Comparison of ENCODE assay signal across 8 cellular contexts in genomic region chr4:139452000-139452399, GRCh38. TPM values are rescaled to one million over a fixed set of nuclear protein-coding genes. Genes with fewer than 3 reads are reported as not detected.
DNase-seq lines count a peak whose midpoint lies in the region; ATAC-seq and TF ChIP-seq lines count a peak whose summit lies in the region.

No MANE protein-coding gene starts in this region.

- no TSS peak for BruUV-seq in A673 (replicated peaks; lab: Mats Ljungman, UMichigan)

- CTCF ChIA-PET in A673 (lab: Charles Lee) = no interaction called here

- H3K4me3 ChIP-seq in A673 (ENCODE audit: low read depth, low read length, poor library complexity, severe bottlenecking) = peak overlapping the region; percentile 80
- no peak overlapping the region for H3K4me3 ChIP-seq in HL-60 (replicated peaks; ENCODE audit: insufficient read depth, low read length)
- H3K4me3 ChIP-seq in left lung = peak overlapping the region in 1 of 2 donors; percentile 87

- no peaks in the 10 kb centered on the region for H3K27me3 Mint-ChIP-seq in activated naive CD8-positive, alpha-beta T cell treated with anti-CD3 and anti-CD28 coated beads, Interleukin-2, amount 50 U/mL, for 24 hours

- POLR2A ChIA-PET in A673 (lab: Charles Lee; ENCODE audit: low non-redundant PET) = no interaction called here

- H3K36me3 ChIP-seq in A673 (ENCODE audit: insufficient read depth, low read length, poor library complexity, severe bottlenecking) (no peaks in the 10 kb centered on the region), left lung (no peaks in the 10 kb centered on the region)

- H3K9me3 Mint-ChIP-seq in activated naive CD8-positive, alpha-beta T cell treated with anti-CD3 and anti-CD28 coated beads, Interleukin-2, amount 50 U/mL, for 24 hours = no peaks in the 10 kb centered on the region

- DNase-seq in A673 (ENCODE audit: low spot score) = no peak
- DNase-seq in HL-60 (ENCODE audit: low read depth in 1 of 2, low spot score in 1 of 2) = no peak
- DNase-seq in activated naive CD8-positive, alpha-beta T cell treated with anti-CD3 and anti-CD28 coated beads, Interleukin-2, amount 50 U/mL, for 24 hours = no peak
- DNase-seq in left lung = no peak
- DNase-seq in cortex of kidney (lab: John Stamatoyannopoulos, UW) = no peak
- DNase-seq in GDM1 (lab: John Stamatoyannopoulos, UW) = no peak
- DNase-seq in NAMALWA (ENCODE audit: low spot score) = no peak

- H3K4me1 ChIP-seq in A673 (ENCODE audit: insufficient read depth, low read length, poor library complexity, severe bottlenecking) (peaks cover 13% of the 10 kb centered on the region), left lung (peaks cover 20 to 34% of the 10 kb centered on the region in 2 donors)

- no peak for TF ChIP-seq CTCF in A673 (conservative IDR thresholded peaks at IDR 0.05; ENCODE audit: low read depth, low read length)
- no peak for TF ChIP-seq CTCF in HL-60 (IDR thresholded peaks at IDR 0.05; ENCODE audit: insufficient read depth, low read length)
- no peak for TF ChIP-seq CTCF in left lung (IDR thresholded peaks at IDR 0.05)

- no peaks in the 10 kb centered on the region for H3K27me3 ChIP-seq in A673 (replicated peaks; ENCODE audit: insufficient read depth, low read depth, low read length, poor library complexity)
- no peaks in the 10 kb centered on the region for H3K27me3 ChIP-seq in HL-60 (ENCODE audit: insufficient read depth, poor library complexity, severe bottlenecking)
- no peaks in the 10 kb centered on the region for H3K27me3 ChIP-seq in left lung

- H3K27ac ChIP-seq in A673 (ENCODE audit: low read depth, low read length, poor library complexity, severe bottlenecking) = peak overlapping the region; percentile 93
- peak overlapping the region; percentile 90 for H3K27ac ChIP-seq in HL-60 (replicated peaks)
- peak overlapping the region; percentile 96 to 97 for H3K27ac ChIP-seq in left lung

- no peak for ATAC-seq in activated naive CD8-positive, alpha-beta T cell treated with anti-CD3 and anti-CD28 coated beads, Interleukin-2, amount 50 U/mL, for 24 hours
- ATAC-seq in left lung (no peak), HG03135 (IDR thresholded peaks at IDR 0.05; ENCODE audit: unreplicated experiment) (no peak)

- H3K9me3 ChIP-seq in A673 (ENCODE audit: low read depth, low read length, poor library complexity, severe bottlenecking) = no peaks in the 10 kb centered on the region
- no peaks in the 10 kb centered on the region for H3K9me3 ChIP-seq in left lung

- intact Hi-C loops in A673 (cut with micrococcal nuclease; ENCODE audit: unreplicated experiment) = no loop called here
- intact Hi-C loops in left lung (cut with DNase I) = no loop called here

- peaks cover 43% of the 10 kb centered on the region for H3K4me1 Mint-ChIP-seq in activated naive CD8-positive, alpha-beta T cell treated with anti-CD3 and anti-CD28 coated beads, Interleukin-2, amount 50 U/mL, for 24 hours

- H3K36me3 Mint-ChIP-seq in activated naive CD8-positive, alpha-beta T cell treated with anti-CD3 and anti-CD28 coated beads, Interleukin-2, amount 50 U/mL, for 24 hours (ENCODE audit: low read depth) = no peaks in the 10 kb centered on the region

- H3K27ac Mint-ChIP-seq in activated naive CD8-positive, alpha-beta T cell treated with anti-CD3 and anti-CD28 coated beads, Interleukin-2, amount 50 U/mL, for 24 hours = peak overlapping the region; percentile 98

- peak overlapping the region; percentile 9 for H3K4me3 Mint-ChIP-seq in activated naive CD8-positive, alpha-beta T cell treated with anti-CD3 and anti-CD28 coated beads, Interleukin-2, amount 50 U/mL, for 24 hours

RNA-seq across cellular contexts. Expression of gene RAB33B, which starts 1.9 kb away (rescaled TPM):
- total RNA-seq in A673 (2021) = 6.9 and 8.5 TPM in 2 replicates
- total RNA-seq in left lung = 1 to 10 TPM; 8.4 to 9.5 TPM
